In genomic region chr3:195906865-195907729, GRCh38 we compare ENCODE assay signal across 1 cellular context.
TF ChIP-seq lines count a peak whose summit lies in the region.

No MANE protein-coding gene starts in this region.

TF ChIP-seq in GM12878, 131 proteins besides CTCF, POLR2A, EP300 and RAD21 (continued from another document):
- no peak for TF ChIP-seq SIX5 (IDR thresholded peaks at IDR 0.05; ENCODE audit: low read depth, low read length, severe bottlenecking)
- TF ChIP-seq FOXM1 (IDR thresholded peaks at IDR 0.05; ENCODE audit: low read depth, low read length), result no peak
- TF ChIP-seq, protein P1, sequence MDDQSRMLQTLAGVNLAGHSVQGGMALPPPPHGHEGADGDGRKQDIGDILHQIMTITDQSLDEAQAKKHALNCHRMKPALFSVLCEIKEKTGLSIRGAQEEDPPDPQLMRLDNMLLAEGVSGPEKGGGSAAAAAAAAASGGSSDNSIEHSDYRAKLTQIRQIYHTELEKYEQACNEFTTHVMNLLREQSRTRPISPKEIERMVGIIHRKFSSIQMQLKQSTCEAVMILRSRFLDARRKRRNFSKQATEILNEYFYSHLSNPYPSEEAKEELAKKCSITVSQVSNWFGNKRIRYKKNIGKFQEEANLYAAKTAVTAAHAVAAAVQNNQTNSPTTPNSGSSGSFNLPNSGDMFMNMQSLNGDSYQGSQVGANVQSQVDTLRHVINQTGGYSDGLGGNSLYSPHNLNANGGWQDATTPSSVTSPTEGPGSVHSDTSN (IDR thresholded peaks at IDR 0.05; ENCODE audit: insufficient replicate concordance, low read depth, low read length), result no peak
- TF ChIP-seq KLF5 (IDR thresholded peaks at IDR 0.05; ENCODE audit: partially characterized antibody), result peak; percentile 69
- no peak for TF ChIP-seq HCFC1 (IDR thresholded peaks at IDR 0.05; ENCODE audit: low read length)
- no peak for TF ChIP-seq HDAC2 (IDR thresholded peaks at IDR 0.05)
- TF ChIP-seq HSF1 (IDR thresholded peaks at IDR 0.05; ENCODE audit: low read depth, low read length), result no peak
- no peak for TF ChIP-seq SMAD1 (IDR thresholded peaks at IDR 0.05; ENCODE audit: low read depth, partially characterized antibody)
- TF ChIP-seq KAT2A (conservative IDR thresholded peaks at IDR 0.05; ENCODE audit: control insufficient read depth, low read depth, low read length), result no peak
- no peak for TF ChIP-seq CBX3 (IDR thresholded peaks at IDR 0.05; ENCODE audit: borderline replicate concordance, low read depth)
